16 cellular contexts compared by ENCODE assay signal in genomic region chr9:102841376-102841775, GRCh38.
A peak's percentile ranks its signal among the peaks of the same experiment; 100 is the strongest.
DNase-seq lines count a peak whose midpoint lies in the region; ATAC-seq, FAIRE-seq and TF ChIP-seq lines count a peak whose summit lies in the region.
"Had no signal": no experiment of that assay in that cellular context is flagged by ENCODE, and none has a peak within 500 bp of the region (broad histone marks: within the 10 kb centered on the region; RNA-seq: fewer than 3 reads in every experiment).

No MANE protein-coding gene starts in this region.

- H3K4me1 ChIP-seq in colonic mucosa (peaks cover 13% of the 10 kb centered on the region), mucosa of descending colon (ENCODE audit: low read depth) (peaks cover 31% of the 10 kb centered on the region), small intestine (ENCODE audit: control insufficient read depth in 2 of 2, insufficient read depth in 1 of 2, low read depth in 1 of 2, low read length in 1 of 2) (peaks cover 0 to 2% of the 10 kb centered on the region in 2 donors), uterus (no peaks in the 10 kb centered on the region)
- H3K4me1 ChIP-seq: BLaER1 had no signal

- 10 to 45% (median 14%) methylated on average over 2 of the region's 2 CpGs for WGBS in small intestine, 3 donors

- no peak for TF ChIP-seq CTCF in colonic mucosa (IDR thresholded peaks at IDR 0.05)
- no peak for TF ChIP-seq CTCF in mucosa of descending colon (IDR thresholded peaks at IDR 0.05)
- no peak for TF ChIP-seq CTCF in uterus (IDR thresholded peaks at IDR 0.05)

- peak; percentile 69 for ATAC-seq in left colon
- ATAC-seq in mucosa of descending colon = peak; percentile 88
- ATAC-seq in HG02610 (IDR thresholded peaks at IDR 0.05; ENCODE audit: unreplicated experiment) = no peak
- ATAC-seq in GM19023 (IDR thresholded peaks at IDR 0.05; ENCODE audit: unreplicated experiment) = no peak
- ATAC-seq: HCT116 had no signal

- H3K36me3 ChIP-seq in colonic mucosa = no peaks in the 10 kb centered on the region
- no peaks in the 10 kb centered on the region for H3K36me3 ChIP-seq in mucosa of descending colon (ENCODE audit: low read depth)
- H3K36me3 ChIP-seq in small intestine (ENCODE audit: control insufficient read depth in 2 of 2, insufficient read depth in 2 of 2, low read length in 2 of 2) = no peaks in the 10 kb centered on the region
- H3K36me3 ChIP-seq in uterus = no peaks in the 10 kb centered on the region
- H3K36me3 ChIP-seq: BLaER1 had no signal

- no peak for FAIRE-seq in small intestine (lab: Jason Lieb, UNC)

- intact Hi-C loops in colonic mucosa (cut with DNase I) = no loop called here
- intact Hi-C loops in left colon (cut with DNase I, micrococcal nuclease) = no loop called here
- intact Hi-C loops in mucosa of descending colon (cut with DNase I, micrococcal nuclease) = no loop called here
- intact Hi-C loops in uterus (cut with DNase I; ENCODE audit: low total_unique reads) = no loop called here

- H3K27ac ChIP-seq in colonic mucosa (no peak overlapping the region), small intestine (ENCODE audit: low read depth in 1 of 2, low read length in 1 of 2) (no peak overlapping the region), uterus (no peak overlapping the region)
- H3K27ac ChIP-seq: BLaER1, GM23248 had no signal

- H3K9ac ChIP-seq in colonic mucosa (ENCODE audit: low read depth in 2 of 2, low read length in 2 of 2) = no peak overlapping the region
- H3K9ac ChIP-seq: BLaER1, GM23248 had no signal

- H3K9me3 ChIP-seq in colonic mucosa (no peaks in the 10 kb centered on the region), mucosa of descending colon (no peaks in the 10 kb centered on the region), small intestine (ENCODE audit: control insufficient read depth, low read depth) (no peaks in the 10 kb centered on the region), uterus (no peaks in the 10 kb centered on the region)
- H3K9me3 ChIP-seq: BLaER1 had no signal

- peak; percentile 40 for DNase-seq in colonic mucosa
- DNase-seq in left colon = peak; percentile 13 to 23
- peak in 1 of 3 donors; percentile 43 for DNase-seq in mucosa of descending colon
- peak; percentile 64 for DNase-seq in small intestine
- no peak for DNase-seq in uterus
- no peak for DNase-seq in amygdala (lab: John Stamatoyannopoulos, UW)
- DNase-seq: AML-193, Calu3, DND-41, GDM1, GM23248, KG1 had no signal

- no peak overlapping the region for H3K4me3 ChIP-seq in colonic mucosa
- no peak overlapping the region for H3K4me3 ChIP-seq in mucosa of descending colon
- H3K4me3 ChIP-seq in small intestine (ENCODE audit: low read depth in 1 of 2, low read length in 2 of 2) = no peak overlapping the region
- no peak overlapping the region for H3K4me3 ChIP-seq in uterus
- H3K4me3 ChIP-seq: BLaER1, GM23248 had no signal

- no peak for TF ChIP-seq POLR2A in uterus (IDR thresholded peaks at IDR 0.05)

- H3K27me3 ChIP-seq in colonic mucosa (no peaks in the 10 kb centered on the region), small intestine (ENCODE audit: control insufficient read depth in 2 of 2, insufficient read depth in 2 of 2, low read length in 2 of 2) (no peaks in the 10 kb centered on the region), uterus (no peaks in the 10 kb centered on the region)
- H3K27me3 ChIP-seq: BLaER1 had no signal

Comparison
In these comparisons a context has a peak if more than half of its experiments do, and no peak if none do; other contexts are left out.
1. DNase-seq: peak in colonic mucosa (single experiment), left colon (2 of 2) and small intestine (single experiment); none in uterus (0 of 2) and amygdala (0 of 56).
2. ATAC-seq: peak in left colon (single experiment) and mucosa of descending colon (single experiment); none in HG02610 (single experiment) and GM19023 (single experiment).